1 cellular context compared by ENCODE assay signal in the genomic region with DNA sequence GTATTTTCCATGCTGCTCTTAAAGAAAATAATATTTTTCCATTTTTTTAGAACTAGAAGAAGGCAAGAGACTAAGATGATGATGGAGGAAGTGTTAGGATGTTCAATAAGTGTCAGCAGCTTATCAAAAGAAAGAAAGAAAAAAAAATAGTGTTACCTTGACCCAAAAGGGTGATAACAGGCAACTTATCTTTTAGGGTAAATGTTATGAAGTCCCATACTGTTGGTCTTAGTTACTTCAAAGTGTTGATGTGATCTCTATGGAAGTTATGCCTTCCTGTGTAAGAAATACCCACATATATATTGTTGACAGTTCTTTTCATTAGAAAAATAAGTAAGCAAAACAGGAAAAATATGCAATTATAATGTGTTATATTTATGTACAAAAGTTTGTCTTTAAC.
TF ChIP-seq lines count a peak whose summit lies in the region.

No MANE protein-coding gene starts in this region.

TF ChIP-seq in HepG2, 621 proteins besides CTCF, POLR2A, EP300 and RAD21 (continued from another document and continues in another):
- TF ChIP-seq, protein P1, sequence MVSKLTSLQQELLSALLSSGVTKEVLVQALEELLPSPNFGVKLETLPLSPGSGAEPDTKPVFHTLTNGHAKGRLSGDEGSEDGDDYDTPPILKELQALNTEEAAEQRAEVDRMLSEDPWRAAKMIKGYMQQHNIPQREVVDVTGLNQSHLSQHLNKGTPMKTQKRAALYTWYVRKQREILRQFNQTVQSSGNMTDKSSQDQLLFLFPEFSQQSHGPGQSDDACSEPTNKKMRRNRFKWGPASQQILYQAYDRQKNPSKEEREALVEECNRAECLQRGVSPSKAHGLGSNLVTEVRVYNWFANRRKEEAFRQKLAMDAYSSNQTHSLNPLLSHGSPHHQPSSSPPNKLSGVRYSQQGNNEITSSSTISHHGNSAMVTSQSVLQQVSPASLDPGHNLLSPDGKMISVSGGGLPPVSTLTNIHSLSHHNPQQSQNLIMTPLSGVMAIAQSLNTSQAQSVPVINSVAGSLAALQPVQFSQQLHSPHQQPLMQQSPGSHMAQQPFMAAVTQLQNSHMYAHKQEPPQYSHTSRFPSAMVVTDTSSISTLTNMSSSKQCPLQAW (CRISPR knock-in tag; IDR thresholded peaks at IDR 0.05), result no peak
- TF ChIP-seq, protein P2, sequence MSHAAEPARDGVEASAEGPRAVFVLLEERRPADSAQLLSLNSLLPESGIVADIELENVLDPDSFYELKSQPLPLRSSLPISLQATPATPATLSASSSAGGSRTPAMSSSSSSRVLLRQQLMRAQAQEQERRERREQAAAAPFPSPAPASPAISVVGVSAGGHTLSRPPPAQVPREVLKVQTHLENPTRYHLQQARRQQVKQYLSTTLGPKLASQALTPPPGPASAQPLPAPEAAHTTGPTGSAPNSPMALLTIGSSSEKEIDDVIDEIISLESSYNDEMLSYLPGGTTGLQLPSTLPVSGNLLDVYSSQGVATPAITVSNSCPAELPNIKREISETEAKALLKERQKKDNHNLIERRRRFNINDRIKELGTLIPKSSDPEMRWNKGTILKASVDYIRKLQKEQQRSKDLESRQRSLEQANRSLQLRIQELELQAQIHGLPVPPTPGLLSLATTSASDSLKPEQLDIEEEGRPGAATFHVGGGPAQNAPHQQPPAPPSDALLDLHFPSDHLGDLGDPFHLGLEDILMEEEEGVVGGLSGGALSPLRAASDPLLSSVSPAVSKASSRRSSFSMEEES (CRISPR knock-in tag; IDR thresholded peaks at IDR 0.05), result peak; percentile 56; the same call in 1 of the 2 replicates
- TF ChIP-seq HOXA3 (CRISPR knock-in tag; IDR thresholded peaks at IDR 0.05), result no peak
- TF ChIP-seq ZSCAN22 (CRISPR knock-in tag; IDR thresholded peaks at IDR 0.05), result no peak
- peak; percentile 27; the same call in 1 of the 2 replicates for TF ChIP-seq ZNF205 (CRISPR knock-in tag; IDR thresholded peaks at IDR 0.05)
- peak; percentile 96 for TF ChIP-seq FOXO1 (CRISPR knock-in tag; IDR thresholded peaks at IDR 0.05)
- peak; percentile 98 for TF ChIP-seq MED1 (CRISPR knock-in tag; IDR thresholded peaks at IDR 0.05)
- TF ChIP-seq ZNF34 (CRISPR knock-in tag; IDR thresholded peaks at IDR 0.05; ENCODE audit: borderline replicate concordance), result no peak
- no peak for TF ChIP-seq YY1 (IDR thresholded peaks at IDR 0.05; ENCODE audit: insufficient read depth, insufficient replicate concordance, low read depth, low read length)
- no peak for TF ChIP-seq ZNF550 (CRISPR knock-in tag; IDR thresholded peaks at IDR 0.05; ENCODE audit: borderline replicate concordance)
- TF ChIP-seq ZNF414 (CRISPR knock-in tag; IDR thresholded peaks at IDR 0.05), result no peak
- TF ChIP-seq, protein P3, sequence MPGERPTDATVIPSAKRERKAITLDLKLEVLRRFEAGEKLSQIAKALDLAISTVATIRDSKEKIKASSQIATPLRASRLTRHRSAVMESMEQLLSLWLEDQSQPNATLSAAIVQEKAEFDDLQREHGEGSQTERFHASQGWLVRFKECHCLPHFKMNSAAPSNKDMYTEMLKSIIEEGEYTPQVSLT (CRISPR knock-in tag; IDR thresholded peaks at IDR 0.05; ENCODE audit: borderline replicate concordance, low read depth), result no peak
- no peak for TF ChIP-seq ZFAT (CRISPR knock-in tag; conservative IDR thresholded peaks at IDR 0.05)
- no peak for TF ChIP-seq ZNF530 (CRISPR knock-in tag; IDR thresholded peaks at IDR 0.05; ENCODE audit: low read depth)
- TF ChIP-seq ZNF567 (CRISPR knock-in tag; IDR thresholded peaks at IDR 0.05; ENCODE audit: borderline replicate concordance), result no peak
- peak; percentile 72; the same call in 1 of the 2 replicates for TF ChIP-seq ONECUT2 (CRISPR knock-in tag; IDR thresholded peaks at IDR 0.05)
- TF ChIP-seq ELF1 (CRISPR knock-in tag; IDR thresholded peaks at IDR 0.05), result no peak
- TF ChIP-seq, protein P4, sequence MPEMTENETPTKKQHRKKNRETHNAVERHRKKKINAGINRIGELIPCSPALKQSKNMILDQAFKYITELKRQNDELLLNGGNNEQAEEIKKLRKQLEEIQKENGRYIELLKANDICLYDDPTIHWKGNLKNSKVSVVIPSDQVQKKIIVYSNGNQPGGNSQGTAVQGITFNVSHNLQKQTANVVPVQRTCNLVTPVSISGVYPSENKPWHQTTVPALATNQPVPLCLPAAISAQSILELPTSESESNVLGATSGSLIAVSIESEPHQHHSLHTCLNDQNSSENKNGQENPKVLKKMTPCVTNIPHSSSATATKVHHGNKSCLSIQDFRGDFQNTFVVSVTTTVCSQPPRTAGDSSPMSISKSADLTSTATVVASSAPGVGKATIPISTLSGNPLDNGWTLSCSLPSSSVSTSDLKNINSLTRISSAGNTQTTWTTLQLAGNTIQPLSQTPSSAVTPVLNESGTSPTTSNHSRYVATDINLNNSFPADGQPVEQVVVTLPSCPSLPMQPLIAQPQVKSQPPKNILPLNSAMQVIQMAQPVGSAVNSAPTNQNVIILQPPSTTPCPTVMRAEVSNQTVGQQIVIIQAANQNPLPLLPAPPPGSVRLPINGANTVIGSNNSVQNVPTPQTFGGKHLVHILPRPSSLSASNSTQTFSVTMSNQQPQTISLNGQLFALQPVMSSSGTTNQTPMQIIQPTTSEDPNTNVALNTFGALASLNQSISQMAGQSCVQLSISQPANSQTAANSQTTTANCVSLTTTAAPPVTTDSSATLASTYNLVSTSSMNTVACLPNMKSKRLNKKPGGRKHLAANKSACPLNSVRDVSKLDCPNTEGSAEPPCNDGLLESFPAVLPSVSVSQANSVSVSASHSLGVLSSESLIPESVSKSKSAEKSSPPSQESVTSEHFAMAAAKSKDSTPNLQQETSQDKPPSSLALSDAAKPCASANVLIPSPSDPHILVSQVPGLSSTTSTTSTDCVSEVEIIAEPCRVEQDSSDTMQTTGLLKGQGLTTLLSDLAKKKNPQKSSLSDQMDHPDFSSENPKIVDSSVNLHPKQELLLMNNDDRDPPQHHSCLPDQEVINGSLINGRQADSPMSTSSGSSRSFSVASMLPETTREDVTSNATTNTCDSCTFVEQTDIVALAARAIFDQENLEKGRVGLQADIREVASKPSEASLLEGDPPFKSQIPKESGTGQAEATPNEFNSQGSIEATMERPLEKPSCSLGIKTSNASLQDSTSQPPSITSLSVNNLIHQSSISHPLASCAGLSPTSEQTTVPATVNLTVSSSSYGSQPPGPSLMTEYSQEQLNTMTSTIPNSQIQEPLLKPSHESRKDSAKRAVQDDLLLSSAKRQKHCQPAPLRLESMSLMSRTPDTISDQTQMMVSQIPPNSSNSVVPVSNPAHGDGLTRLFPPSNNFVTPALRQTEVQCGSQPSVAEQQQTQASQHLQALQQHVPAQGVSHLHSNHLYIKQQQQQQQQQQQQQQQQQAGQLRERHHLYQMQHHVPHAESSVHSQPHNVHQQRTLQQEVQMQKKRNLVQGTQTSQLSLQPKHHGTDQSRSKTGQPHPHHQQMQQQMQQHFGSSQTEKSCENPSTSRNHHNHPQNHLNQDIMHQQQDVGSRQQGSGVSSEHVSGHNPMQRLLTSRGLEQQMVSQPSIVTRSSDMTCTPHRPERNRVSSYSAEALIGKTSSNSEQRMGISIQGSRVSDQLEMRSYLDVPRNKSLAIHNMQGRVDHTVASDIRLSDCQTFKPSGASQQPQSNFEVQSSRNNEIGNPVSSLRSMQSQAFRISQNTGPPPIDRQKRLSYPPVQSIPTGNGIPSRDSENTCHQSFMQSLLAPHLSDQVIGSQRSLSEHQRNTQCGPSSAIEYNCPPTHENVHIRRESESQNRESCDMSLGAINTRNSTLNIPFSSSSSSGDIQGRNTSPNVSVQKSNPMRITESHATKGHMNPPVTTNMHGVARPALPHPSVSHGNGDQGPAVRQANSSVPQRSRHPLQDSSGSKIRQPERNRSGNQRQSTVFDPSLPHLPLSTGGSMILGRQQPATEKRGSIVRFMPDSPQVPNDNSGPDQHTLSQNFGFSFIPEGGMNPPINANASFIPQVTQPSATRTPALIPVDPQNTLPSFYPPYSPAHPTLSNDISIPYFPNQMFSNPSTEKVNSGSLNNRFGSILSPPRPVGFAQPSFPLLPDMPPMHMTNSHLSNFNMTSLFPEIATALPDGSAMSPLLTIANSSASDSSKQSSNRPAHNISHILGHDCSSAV (CRISPR knock-in tag; IDR thresholded peaks at IDR 0.05; ENCODE audit: borderline replicate concordance), result no peak
- no peak for TF ChIP-seq DMAP1 (CRISPR knock-in tag; IDR thresholded peaks at IDR 0.05)
- peak; percentile 95 for TF ChIP-seq NFIC (IDR thresholded peaks at IDR 0.05; ENCODE audit: low read length)
- no peak for TF ChIP-seq SMARCE1 (IDR thresholded peaks at IDR 0.05; ENCODE audit: borderline replicate concordance)
- TF ChIP-seq POLR2AphosphoS2 (IDR thresholded peaks at IDR 0.05; ENCODE audit: low read depth, low read length), result no peak
- peak; percentile 82; the same call in 1 of the 2 replicates for TF ChIP-seq MED13 (CRISPR knock-in tag; IDR thresholded peaks at IDR 0.05)
- TF ChIP-seq TCF7 (IDR thresholded peaks at IDR 0.05; ENCODE audit: low read depth), result peak; percentile 97
- no peak for TF ChIP-seq ZNF576 (CRISPR knock-in tag; IDR thresholded peaks at IDR 0.05)
- TF ChIP-seq SP2 (CRISPR knock-in tag; IDR thresholded peaks at IDR 0.05), result no peak
- peak in 1 of 2 experiments; percentile 71; a peak in 2 of 4 replicates for TF ChIP-seq NR2F1 (CRISPR knock-in tag; IDR thresholded peaks at IDR 0.05)
- no peak for TF ChIP-seq IRX3 (CRISPR knock-in tag; IDR thresholded peaks at IDR 0.05; ENCODE audit: borderline replicate concordance, low read depth)
- TF ChIP-seq THAP11 (CRISPR knock-in tag; IDR thresholded peaks at IDR 0.05), result no peak; the same call in 1 of the 2 replicates
- TF ChIP-seq, protein P5, sequence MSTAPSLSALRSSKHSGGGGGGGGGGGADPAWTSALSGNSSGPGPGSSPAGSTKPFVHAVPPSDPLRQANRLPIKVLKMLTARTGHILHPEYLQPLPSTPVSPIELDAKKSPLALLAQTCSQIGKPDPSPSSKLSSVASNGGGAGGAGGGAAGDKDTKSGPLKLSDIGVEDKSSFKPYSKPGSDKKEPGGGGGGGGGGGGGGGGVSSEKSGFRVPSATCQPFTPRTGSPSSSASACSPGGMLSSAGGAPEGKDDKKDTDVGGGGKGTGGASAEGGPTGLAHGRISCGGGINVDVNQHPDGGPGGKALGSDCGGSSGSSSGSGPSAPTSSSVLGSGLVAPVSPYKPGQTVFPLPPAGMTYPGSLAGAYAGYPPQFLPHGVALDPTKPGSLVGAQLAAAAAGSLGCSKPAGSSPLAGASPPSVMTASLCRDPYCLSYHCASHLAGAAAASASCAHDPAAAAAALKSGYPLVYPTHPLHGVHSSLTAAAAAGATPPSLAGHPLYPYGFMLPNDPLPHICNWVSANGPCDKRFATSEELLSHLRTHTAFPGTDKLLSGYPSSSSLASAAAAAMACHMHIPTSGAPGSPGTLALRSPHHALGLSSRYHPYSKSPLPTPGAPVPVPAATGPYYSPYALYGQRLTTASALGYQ (CRISPR knock-in tag; IDR thresholded peaks at IDR 0.05), result peak; percentile 93
- TF ChIP-seq RAD51 (IDR thresholded peaks at IDR 0.05; ENCODE audit: borderline replicate concordance), result no peak
- no peak for TF ChIP-seq MNT (IDR thresholded peaks at IDR 0.05)
- peak; percentile 82; the same call in 1 of the 2 replicates for TF ChIP-seq FOXJ3 (CRISPR knock-in tag; IDR thresholded peaks at IDR 0.05; ENCODE audit: borderline replicate concordance)
- TF ChIP-seq ZNF749 (CRISPR knock-in tag; IDR thresholded peaks at IDR 0.05; ENCODE audit: borderline replicate concordance), result no peak
- TF ChIP-seq GPBP1L1 (CRISPR knock-in tag; IDR thresholded peaks at IDR 0.05), result no peak
- TF ChIP-seq SKI (IDR thresholded peaks at IDR 0.05; ENCODE audit: partially characterized antibody), result no peak
- TF ChIP-seq HBP1 (CRISPR knock-in tag; IDR thresholded peaks at IDR 0.05; ENCODE audit: low read depth), result no peak
- no peak for TF ChIP-seq ZNF430 (CRISPR knock-in tag; IDR thresholded peaks at IDR 0.05)
- TF ChIP-seq ZNF772 (CRISPR knock-in tag; IDR thresholded peaks at IDR 0.05), result no peak
- TF ChIP-seq SETDB1 (CRISPR knock-in tag; IDR thresholded peaks at IDR 0.05; ENCODE audit: borderline replicate concordance), result no peak
- TF ChIP-seq FOXP1 (IDR thresholded peaks at IDR 0.05), result no peak
- peak; percentile 96 for TF ChIP-seq FOXP1 (CRISPR knock-in tag; IDR thresholded peaks at IDR 0.05)
- TF ChIP-seq ZNF768 (CRISPR knock-in tag; IDR thresholded peaks at IDR 0.05), result no peak
